Comparison of ENCODE assay signal across 17 cellular contexts in genomic region chr10:63434866-63435854, GRCh38. TPM values are rescaled to one million over a fixed set of nuclear protein-coding genes. Genes with fewer than 3 reads are reported as not detected.
A peak's percentile ranks its signal among the peaks of the same experiment; 100 is the strongest.
DNase-seq lines count a peak whose midpoint lies in the region; ATAC-seq, FAIRE-seq and TF ChIP-seq lines count a peak whose summit lies in the region.
"Had no signal": no experiment of that assay in that cellular context is flagged by ENCODE, and none has a peak within 500 bp of the region (broad histone marks: within the 10 kb centered on the region; RNA-seq: fewer than 3 reads in every experiment).

No MANE protein-coding gene starts in this region.

- H3K79me2 ChIP-seq in H9 (ENCODE audit: insufficient read depth, low read length) (peaks cover 5% of the 10 kb centered on the region; the same call in 1 of the 2 replicates), H1 (ENCODE audit: control insufficient read depth in 1 of 2, insufficient read depth in 2 of 2, low read length in 2 of 2) (peaks cover 4 to 94% of the 10 kb centered on the region in 2 experiments; a peak in 3 of 4 replicates)

- H3K4me1 Mint-ChIP-seq in H9 (peaks cover 27 to 29% of the 10 kb centered on the region in 2 experiments), neural crest cell (peaks cover 33% of the 10 kb centered on the region)

- no peak overlapping the region for H3K4me3 ChIP-seq in H1 (ENCODE audit: extremely low read depth in 1 of 4, insufficient read depth in 2 of 4, low read depth in 3 of 4, low read length in 4 of 4)

- H3K4me1 ChIP-seq in H9 (ENCODE audit: insufficient read depth, low read length), result peaks cover 7% of the 10 kb centered on the region; the same call in 1 of the 2 replicates
- peaks cover 0 to 22% (median 12%) of the 10 kb centered on the region in 4 experiments; a peak in 4 of 7 replicates for H3K4me1 ChIP-seq in H1 (replicated peaks in 1 of 4; ENCODE audit: control insufficient read depth in 3 of 4, insufficient read depth in 4 of 4, low read length in 3 of 4)

- H3K27ac Mint-ChIP-seq in H9 (peak overlapping the region in 2 of 3 experiments; percentile 9 to 62; a peak in 4 of 7 replicates), neural crest cell (ENCODE audit: unreplicated experiment) (peak overlapping the region; percentile 38)
- H3K27ac Mint-ChIP-seq: activated naive CD4-positive, alpha-beta T cell treated with anti-CD3 and anti-CD28 coated beads, Interleukin-2, amount 50 U/mL, for 72 hours; B cell had no signal

- H2BK120ac ChIP-seq in H9 (ENCODE audit: low read depth, low read length, poor library complexity, severe bottlenecking) (no peak overlapping the region), H1 (replicated peaks; ENCODE audit: low read depth, low read length) (no peak overlapping the region)

- H3K27me3 Mint-ChIP-seq in H9 (ENCODE audit: low read depth) (no peaks in the 10 kb centered on the region), neural crest cell (ENCODE audit: low read depth) (no peaks in the 10 kb centered on the region)
- H3K27me3 Mint-ChIP-seq: B cell had no signal

- H3T11ph ChIP-seq in H9 (ENCODE audit: low read length), result no peak overlapping the region

- no peak overlapping the region for H2BK12ac ChIP-seq in H9 (ENCODE audit: insufficient read length, low read depth, low read length)
- H2BK12ac ChIP-seq in H1 (ENCODE audit: low read depth, low read length), result peak overlapping the region; percentile 28; the same call in 1 of the 2 replicates

- H2AK5ac ChIP-seq in H9 (ENCODE audit: insufficient read length, low read length), result no peak overlapping the region
- H2AK5ac ChIP-seq in H1 (ENCODE audit: low read depth, low read length), result no peak overlapping the region

- no peak for TF ChIP-seq CTCF in C4-2B (conservative IDR thresholded peaks at IDR 0.05)
- TF ChIP-seq CTCF in H9 (conservative IDR thresholded peaks at IDR 0.05), result no peak
- TF ChIP-seq CTCF in H1 (IDR thresholded peaks at IDR 0.05; ENCODE audit: control extremely low read depth in 1 of 3, insufficient read depth in 1 of 3, low read depth in 1 of 3, low read length in 3 of 3), result no peak
- TF ChIP-seq CTCF in neural crest cell (conservative IDR thresholded peaks at IDR 0.05), result no peak

- ATAC-seq in HG02623 (IDR thresholded peaks at IDR 0.05; ENCODE audit: unreplicated experiment), result no peak
- ATAC-seq: Panc1 had no signal

- no peaks in the 10 kb centered on the region for H3K23me2 ChIP-seq in H9 (ENCODE audit: insufficient read length, low read depth, low read length, poor library complexity, severe bottlenecking)
- H3K23me2 ChIP-seq in H1 (ENCODE audit: low read depth, low read length), result no peaks in the 10 kb centered on the region

- no peak overlapping the region for H2BK15ac ChIP-seq in H9 (ENCODE audit: low read depth, low read length)
- no peak overlapping the region for H2BK15ac ChIP-seq in H1 (ENCODE audit: low read length)

- H3K9me3 ChIP-seq in H9 (ENCODE audit: control insufficient read depth, low read depth, low read length), result no peaks in the 10 kb centered on the region
- H3K9me3 ChIP-seq in H1 (ENCODE audit: insufficient read depth in 2 of 2, low read depth in 1 of 2, low read length in 1 of 2), result no peaks in the 10 kb centered on the region

- H4K5ac ChIP-seq in H9 (ENCODE audit: insufficient read length, low read depth, low read length) (no peak overlapping the region), H1 (ENCODE audit: insufficient read length, low read depth, low read length) (no peak overlapping the region)

- no peak for TF ChIP-seq POLR2A in H1 (IDR thresholded peaks at IDR 0.05; ENCODE audit: control extremely low read depth in 1 of 2, low read depth in 2 of 2, low read length in 2 of 2)

- H3K9ac ChIP-seq in H9 (ENCODE audit: extremely low read depth, insufficient read length, low read length) (no peak overlapping the region), H1 (replicated peaks in 1 of 4; ENCODE audit: extremely low read depth in 1 of 4, low read depth in 3 of 4, low read length in 3 of 4) (no peak overlapping the region)

- H2BK20ac ChIP-seq in H9 (ENCODE audit: low read depth, low read length, poor library complexity, severe bottlenecking), result no peak overlapping the region
- H2BK20ac ChIP-seq in H1 (ENCODE audit: low read length), result no peak overlapping the region

- no peak overlapping the region for H3K14ac ChIP-seq in H9 (ENCODE audit: insufficient read depth, low read length)
- H3K14ac ChIP-seq in H1 (ENCODE audit: insufficient read length), result no peak overlapping the region

- H3K9me3 Mint-ChIP-seq in H9 (no peaks in the 10 kb centered on the region), neural crest cell (peaks cover 6% of the 10 kb centered on the region)

- DNase-seq in H9, result no peak
- no peak for DNase-seq in H1 (ENCODE audit: low read depth in 1 of 2, low spot score in 2 of 2)
- DNase-seq in neural crest cell (ENCODE audit: low read depth, low spot score), result no peak
- no peak for DNase-seq in NCI-H187 (lab: John Stamatoyannopoulos, UW)
- no peak for DNase-seq in NCI-H2171 (lab: John Stamatoyannopoulos, UW)
- DNase-seq: GF-D8, HCEC 1CT, hippocampal formation, MM.1S, NCI-H2029, NCI-H524 treated with DMSO at 0.1 percent for 48 hours had no signal

- CTCF ChIA-PET in H1 (lab: Charles Lee; ENCODE audit: partially characterized antibody), result interaction anchor here (0.6 to 1.0 kb wide), 2 partner anchors 18 to 247 kb away, joined by 3 read pairs; no protein-coding TSS in a partner anchor

- H3K79me1 ChIP-seq in H9 (ENCODE audit: insufficient read depth, low read depth, low read length, poor library complexity, severe bottlenecking) (peaks cover 2% of the 10 kb centered on the region), H1 (ENCODE audit: low read depth, low read length) (0 out of 2 replicates have a peak, but pooled peaks cover 3% of the 10 kb centered on the region)

- H4K91ac ChIP-seq in H9 (ENCODE audit: insufficient read length, low read depth, low read length) (no peak overlapping the region), H1 (replicated peaks; ENCODE audit: insufficient read length, low read length) (no peak overlapping the region)

- H2AFZ ChIP-seq in H9 (ENCODE audit: low read length) (no peak overlapping the region), H1 (ENCODE audit: low read length) (no peak overlapping the region)

- H3K27me3 ChIP-seq in H9 (ENCODE audit: insufficient read depth, low read length) (no peaks in the 10 kb centered on the region), H1 (replicated peaks in 1 of 4; ENCODE audit: control insufficient read depth in 3 of 4, extremely low read depth in 1 of 4, insufficient read depth in 3 of 4, low read length in 3 of 4) (no peaks in the 10 kb centered on the region)

- H3K18ac ChIP-seq in H9 (ENCODE audit: insufficient read length, low read depth, low read length) (no peak overlapping the region), H1 (ENCODE audit: extremely low read depth, low read length) (no peak overlapping the region)

- TF ChIP-seq RAD21 in H1 (IDR thresholded peaks at IDR 0.05 in 1 of 2, conservative IDR thresholded peaks at IDR 0.05 in 1 of 2; ENCODE audit: low read depth in 2 of 2, low read length in 2 of 2), result no peak

- H4K8ac ChIP-seq in H9 (replicated peaks; ENCODE audit: insufficient read length, low read depth, low read length), result no peak overlapping the region
- no peak overlapping the region for H4K8ac ChIP-seq in H1 (ENCODE audit: extremely low read depth, insufficient read depth, low read length)

- H3K36me3 Mint-ChIP-seq in H9 (ENCODE audit: insufficient read depth in 1 of 3, low read depth in 3 of 3), result peaks cover 4 to 5% (median 4%) of the 10 kb centered on the region in 3 experiments; a peak in 3 of 7 replicates
- peaks cover 16% of the 10 kb centered on the region for H3K36me3 Mint-ChIP-seq in neural crest cell (ENCODE audit: low read depth)

- WGBS in H9 (ENCODE audit: extremely low coverage, insufficient read length, low lambda C conversion rate), result no CpG with 5 or more reads among the region's 13 CpGs
- WGBS in H1 (ENCODE audit: extremely low coverage in 1 of 2, insufficient coverage in 1 of 2, insufficient read length in 1 of 2, insufficient replicate concordance in 2 of 2, low coverage in 1 of 2, low lambda C conversion rate in 2 of 2, missing lambda C conversion rate in 1 of 2), 2 experiments, result 83% methylated on average over 13 of the region's 13 CpGs; no CpG with 5 or more reads in 1 of the 2 experiments

- H3K4ac ChIP-seq in H9 (ENCODE audit: low read depth, low read length), result no peak overlapping the region
- no peak overlapping the region for H3K4ac ChIP-seq in H1 (replicated peaks; ENCODE audit: insufficient read length, low read depth, low read length)

- POLR2A ChIA-PET in H1 (lab: Charles Lee; ENCODE audit: partially characterized antibody), result interaction anchor here (1.0 to 1.9 kb wide), 2 partner anchors 166 to 195 kb away, joined by 4 to 6 read pairs; no protein-coding TSS in a partner anchor

- H3K23ac ChIP-seq in H9 (ENCODE audit: insufficient read length, low read depth, low read length), result no peak overlapping the region
- H3K23ac ChIP-seq in H1 (ENCODE audit: insufficient read length), result no peak overlapping the region

- H3K4me3 Mint-ChIP-seq in H9, result no peak overlapping the region; a peak in 1 of 5 replicates
- no peak overlapping the region for H3K4me3 Mint-ChIP-seq in neural crest cell
- H3K4me3 Mint-ChIP-seq: B cell had no signal

- H2BK5ac ChIP-seq in H9 (ENCODE audit: insufficient read length, low read length), result no peak overlapping the region
- H2BK5ac ChIP-seq in H1 (ENCODE audit: low read depth, low read length), result 0 out of 2 replicates have a peak overlapping the region, but pooled peaks have one; percentile 20

- TF ChIP-seq EP300 in H1 (IDR thresholded peaks at IDR 0.05; ENCODE audit: borderline replicate concordance in 1 of 2, low read depth in 2 of 2, low read length in 2 of 2), result no peak

- no peaks in the 10 kb centered on the region for H3K36me3 ChIP-seq in H1 (ENCODE audit: control insufficient read depth in 2 of 4, insufficient read depth in 4 of 4, low read length in 3 of 4)

- H3K56ac ChIP-seq in H9 (ENCODE audit: insufficient read length, low read depth, low read length) (no peak overlapping the region), H1 (replicated peaks; ENCODE audit: insufficient read length, low read depth, low read length) (no peak overlapping the region)

- no peak for FAIRE-seq in H1 (lab: Jason Lieb, UNC)
- FAIRE-seq: TTC549 had no signal

- H3K27ac ChIP-seq in C4-2B, result peak overlapping the region; percentile 54
- H3K27ac ChIP-seq in H9 (ENCODE audit: insufficient read length, low read depth, low read length), result no peak overlapping the region
- H3K27ac ChIP-seq in H1 (ENCODE audit: low read depth, low read length), result no peak overlapping the region

- H3K4me2 ChIP-seq in H9 (ENCODE audit: insufficient read depth, insufficient read length, low read length), result no peak overlapping the region
- H3K4me2 ChIP-seq in H1 (ENCODE audit: insufficient read depth in 1 of 2, low read depth in 2 of 2, low read length in 2 of 2), result no peak overlapping the region

- H4K20me1 ChIP-seq in H9 (ENCODE audit: control insufficient read depth, insufficient read depth, insufficient read length) (no peaks in the 10 kb centered on the region), H1 (replicated peaks in 1 of 2; ENCODE audit: control insufficient read depth in 1 of 2, insufficient read depth in 2 of 2, low read length in 2 of 2) (peaks cover 0 to 2% of the 10 kb centered on the region in 2 experiments)

RNA-seq across cellular contexts. Expression of gene JMJD1C, which starts 30.6 kb away (rescaled TPM):
- total RNA-seq in H9 (2021), result 195 and 200 TPM in 2 replicates
- total RNA-seq in H1 (2021; fragmentation: NEBNext Ultra II Directional; extraction: Animal tissue kit (Norgen Biotek cat#: 25700)), result 208 and 210 TPM in 2 replicates
- 39.2 and 54.5 TPM in 2 replicates for polyA plus RNA-seq in H1 (2011; rRNA removed)
- polyA plus RNA-seq in H1 (2011; cell fraction: cytosol; rRNA removed), result 70.2 TPM
- polyA plus RNA-seq in H1 (2011; cell fraction: nucleus; rRNA removed), result 85.1 TPM
- polyA plus RNA-seq in H1 (2012, experiment 1 of 2), result 40.3 to 94.5 TPM (median 62.6 TPM) in 4 replicates
- polyA plus RNA-seq in H1 (2012, experiment 2 of 2), result 8.6 TPM
- 141 TPM for polyA plus RNA-seq in H1 (2013, experiment 1 of 2)
- polyA plus RNA-seq in H1 (2013, experiment 2 of 2), result 130 TPM
- 505 and 669 TPM in 2 replicates for polyA minus RNA-seq in H1 (2011; rRNA and poly(A)+ RNA removed)
- polyA minus RNA-seq in H1 (2011; cell fraction: cytosol; rRNA and poly(A)+ RNA removed), result 116 TPM
- polyA minus RNA-seq in H1 (2011; cell fraction: nucleus; rRNA and poly(A)+ RNA removed), result 616 TPM
- 68.7 and 73.9 TPM in 2 replicates for total RNA-seq in neural crest cell
